ENCODE assay signal across 9 cellular contexts in the genomic region with DNA sequence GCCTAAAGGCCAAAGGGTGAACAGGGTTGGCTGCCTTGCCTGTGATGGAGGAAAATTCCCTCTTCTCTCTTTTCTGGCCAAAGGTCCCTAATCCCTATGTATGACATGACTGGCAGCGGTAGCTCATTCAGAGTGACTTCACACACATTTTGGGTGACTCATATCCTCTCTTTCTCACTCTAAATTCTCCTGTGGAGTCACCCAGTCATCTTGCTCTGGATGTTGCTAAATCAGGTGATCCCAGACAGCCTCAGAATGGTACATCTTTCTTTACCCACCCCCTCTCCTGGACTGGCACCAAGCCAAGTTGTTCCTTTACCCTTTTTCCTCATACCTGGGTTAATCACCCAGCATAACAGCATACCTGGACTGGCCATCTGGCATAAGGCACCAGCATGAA.
A peak's percentile ranks its signal among the peaks of the same experiment; 100 is the strongest.
DNase-seq lines count a peak whose midpoint lies in the region; FAIRE-seq and TF ChIP-seq lines count a peak whose summit lies in the region.
"Had no signal": no experiment of that assay in that cellular context is flagged by ENCODE, and none has a peak within 500 bp of the region (broad histone marks: within the 10 kb centered on the region; RNA-seq: fewer than 3 reads in every experiment).

No MANE protein-coding gene starts in this region.

- FAIRE-seq in H54 (lab: Jason Lieb, UNC) = peak; percentile 95
- FAIRE-seq: endometrium had no signal

- DNase-seq in AG08395 (ENCODE audit: low spot score) (peak; percentile 63), H54 (ENCODE audit: insufficient read length, low spot score) (peak; percentile 58), SW480 (ENCODE audit: low spot score) (peak; percentile 97), iris pigment epithelial cell (ENCODE audit: low read depth) (peak; percentile 88), NCI-H2227 treated with DMSO at 0.1 percent for 48 hours (lab: John Stamatoyannopoulos, UW) (no peak), DMS79 (lab: John Stamatoyannopoulos, UW) (no peak), NCI-H774 (lab: John Stamatoyannopoulos, UW) (no peak), ecto neural progenitor cell (ENCODE audit: low spot score) (no peak)

- TF ChIP-seq POLR2A in H54 (IDR thresholded peaks at IDR 0.05; ENCODE audit: low read depth, low read length) = no peak

Comparison
In these comparisons a context has a peak if more than half of its experiments do, and no peak if none do; other contexts are left out.
1. DNase-seq: peak in AG08395 (single experiment), H54 (single experiment), SW480 (single experiment) and iris pigment epithelial cell (single experiment); none in NCI-H2227 treated with DMSO at 0.1 percent for 48 hours (single experiment), DMS79 (single experiment), NCI-H774 (single experiment) and ecto neural progenitor cell (single experiment).